Comparison of ENCODE assay signal across 8 cellular contexts in the genomic region with DNA sequence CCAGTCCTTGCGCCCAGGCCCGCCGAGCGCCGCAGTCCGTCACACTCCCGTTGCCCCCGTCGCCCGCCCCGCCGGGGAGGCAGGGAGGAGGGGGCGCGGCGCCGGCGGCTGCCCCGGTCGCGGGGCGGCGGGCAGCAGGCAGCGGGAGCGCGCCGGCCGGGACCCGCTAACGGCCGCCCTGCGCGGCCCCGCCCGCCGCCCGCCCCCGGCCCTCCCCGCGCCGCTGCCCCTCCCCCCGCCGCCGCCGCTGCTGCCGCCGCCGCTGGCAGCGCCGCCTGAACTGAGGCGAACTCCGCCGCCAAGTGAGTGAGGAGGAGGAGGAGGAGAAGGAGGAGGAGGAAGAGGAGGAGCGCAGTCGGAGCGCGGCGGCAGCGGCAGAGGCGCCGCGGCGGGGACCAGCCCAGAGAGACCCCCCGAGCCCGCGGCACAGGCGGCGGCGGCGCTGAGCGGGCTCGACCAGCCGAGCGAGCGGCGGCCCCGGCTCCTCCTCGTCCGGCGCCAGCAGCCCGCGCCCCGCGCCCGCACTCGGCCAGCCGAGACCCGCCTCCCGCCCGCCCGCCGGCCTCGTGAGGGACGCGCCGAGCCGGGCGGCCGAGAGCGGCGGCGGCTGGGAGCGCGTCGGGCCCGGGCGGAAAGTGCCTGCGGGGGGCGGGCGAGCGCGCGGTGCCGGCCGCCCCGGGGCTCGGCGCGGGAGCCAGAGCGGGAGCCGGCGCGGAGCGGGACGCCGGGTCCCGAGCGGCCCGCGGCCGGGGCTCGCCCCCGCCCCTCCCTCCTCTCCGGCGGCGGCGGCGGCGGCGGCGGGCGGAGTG.
A peak's percentile ranks its signal among the peaks of the same experiment; 100 is the strongest.
DNase-seq lines count a peak whose midpoint lies in the region; ATAC-seq and TF ChIP-seq lines count a peak whose summit lies in the region.

TSS of gene QKI (plus strand) at position 352 of the 809 bp plus-strand sequence. CDS start 476 bp downstream, outside the sequence.

- peak within 1 kb of the TSS; percentile 83 for H3K4me3 ChIP-seq in choroid plexus epithelial cell (ENCODE audit: low read depth, low read length)

- ATAC-seq in GM18498 (IDR thresholded peaks at IDR 0.05; ENCODE audit: unreplicated experiment) (peak; percentile 49), HG02588 (IDR thresholded peaks at IDR 0.05; ENCODE audit: unreplicated experiment) (peak; percentile 39)

- peak; percentile 74 for DNase-seq in NCI-H146 treated with DMSO at 0.1 percent for 48 hours (lab: John Stamatoyannopoulos, UW; ENCODE audit: unreplicated experiment)
- peak; percentile 63 to 68 for DNase-seq in activated CD4-positive, alpha-beta T cell treated with anti-CD3 and anti-CD28 coated beads for 24 hours (ENCODE audit: low read depth in 2 of 2)
- DNase-seq in choroid plexus epithelial cell (ENCODE audit: low read depth), result peak; percentile 76
- peak; percentile 90 for DNase-seq in left kidney (ENCODE audit: low read depth, low spot score)
- DNase-seq in stimulated activated CD4-positive, alpha-beta T cell treated with anti-CD3 and anti-CD28 coated beads, Interleukin-1b, Interleukin-23, amount 100 ng/mL, for 48 hours, result peak; percentile 82
- no peak for DNase-seq in OCI-M2 (lab: John Stamatoyannopoulos, UW; ENCODE audit: unreplicated experiment)

- no peak for TF ChIP-seq CTCF in choroid plexus epithelial cell (conservative IDR thresholded peaks at IDR 0.05; ENCODE audit: low read depth, low read length)
